1 cellular context compared by ENCODE assay signal in genomic region chr3:126315916-126316514, GRCh38.
TF ChIP-seq lines count a peak whose summit lies in the region.

No MANE protein-coding gene starts in this region.

TF ChIP-seq in WTC11, 78 proteins besides CTCF, POLR2A, EP300 and RAD21 (continued from another document):
- TF ChIP-seq ATF3 (CRISPR knock-in tag; conservative IDR thresholded peaks at IDR 0.05): no peak
- no peak for TF ChIP-seq USF1 (CRISPR knock-in tag; IDR thresholded peaks at IDR 0.05)
- TF ChIP-seq ZBTB21 (CRISPR knock-in tag; IDR thresholded peaks at IDR 0.05; ENCODE audit: borderline replicate concordance): no peak
